ENCODE assay signal across 7 cellular contexts in genomic region chr5:177132504-177133118, GRCh38. TPM values are rescaled to one million over a fixed set of nuclear protein-coding genes. Genes with fewer than 3 reads are reported as not detected.
DNase-seq lines count a peak whose midpoint lies in the region; ATAC-seq and TF ChIP-seq lines count a peak whose summit lies in the region.

No MANE protein-coding gene starts in this region.

- H3K9me3 ChIP-seq in smooth muscle cell (replicated peaks; ENCODE audit: low read depth) = no peaks in the 10 kb centered on the region

- peaks cover 27% of the 10 kb centered on the region for H3K79me2 ChIP-seq in smooth muscle cell (ENCODE audit: low read depth)

- H3K9ac ChIP-seq in smooth muscle cell (ENCODE audit: low read depth) = peak overlapping the region; percentile 44

- peak overlapping the region; percentile 47; the same call in 1 of the 2 replicates for H3K27ac ChIP-seq in HL-60 (replicated peaks)
- H3K27ac ChIP-seq in smooth muscle cell (ENCODE audit: low read depth) = peak overlapping the region; percentile 32

- no peak overlapping the region for H3K4me3 ChIP-seq in HL-60 (replicated peaks; ENCODE audit: insufficient read depth, low read length)
- peak overlapping the region; percentile 58 for H3K4me3 ChIP-seq in smooth muscle cell

- H3F3A ChIP-seq in smooth muscle cell (ENCODE audit: low read depth) = peaks cover 5% of the 10 kb centered on the region

- DNase-seq in HL-60 (ENCODE audit: low read depth in 1 of 2, low spot score in 1 of 2) (no peak), astrocyte of the hippocampus (ENCODE audit: low read depth, low spot score) (peak; percentile 57), iPS-NIHi11 (ENCODE audit: low spot score) (peak; percentile 77), smooth muscle cell (lab: John Stamatoyannopoulos, UW; ENCODE audit: unreplicated experiment) (peak; percentile 60), NCI-H1694 treated with DMSO at 0.1 percent for 48 hours (lab: John Stamatoyannopoulos, UW) (no peak), DMS 273 treated with DMSO at 0.1 percent for 48 hours (lab: John Stamatoyannopoulos, UW) (no peak)

- no peaks in the 10 kb centered on the region for H3K27me3 ChIP-seq in HL-60 (ENCODE audit: insufficient read depth, poor library complexity, severe bottlenecking)
- no peaks in the 10 kb centered on the region for H3K27me3 ChIP-seq in smooth muscle cell (ENCODE audit: low read depth)

- peak; percentile 2 for ATAC-seq in GM19351 (IDR thresholded peaks at IDR 0.05; ENCODE audit: unreplicated experiment)

- peak overlapping the region; percentile 95 for H3K4me2 ChIP-seq in smooth muscle cell

- 1% methylated on average over 24 of the region's 57 CpGs for WGBS in smooth muscle cell (ENCODE audit: low lambda C conversion rate)

- H4K20me1 ChIP-seq in smooth muscle cell (ENCODE audit: low read depth) = peaks cover 23% of the 10 kb centered on the region

- peaks cover 35% of the 10 kb centered on the region for H3K4me1 ChIP-seq in smooth muscle cell (ENCODE audit: low read depth)

- no peak for TF ChIP-seq CTCF in HL-60 (IDR thresholded peaks at IDR 0.05; ENCODE audit: insufficient read depth, low read length)
- no peak for TF ChIP-seq CTCF in smooth muscle cell (IDR thresholded peaks at IDR 0.05; ENCODE audit: borderline replicate concordance, insufficient read depth, poor library complexity, severe bottlenecking)

- H2AFZ ChIP-seq in smooth muscle cell (ENCODE audit: low read depth) = peak overlapping the region; percentile 64

- no peaks in the 10 kb centered on the region for H3K36me3 ChIP-seq in smooth muscle cell (ENCODE audit: low read depth)

RNA-seq across cellular contexts. Expression of gene NSD1, which starts 1.0 kb away (rescaled TPM):
- total RNA-seq in smooth muscle cell = 38.2 and 45.2 TPM in 2 replicates
- 22.6 and 34.0 TPM in 2 replicates for polyA plus RNA-seq in smooth muscle cell

RNA-seq across cellular contexts. Expression of gene FGFR4, which starts 45.9 kb away (rescaled TPM):
- total RNA-seq in smooth muscle cell = 0.90 and 1.8 TPM in 2 replicates
- polyA plus RNA-seq in smooth muscle cell = 0.63 and 1.1 TPM in 2 replicates

Comparison
In these comparisons a context has a peak if more than half of its experiments do, and no peak if none do; other contexts are left out.
1. DNase-seq: peak in astrocyte of the hippocampus (single experiment), iPS-NIHi11 (single experiment) and smooth muscle cell (single experiment); none in HL-60 (0 of 2), NCI-H1694 treated with DMSO at 0.1 percent for 48 hours (single experiment) and DMS 273 treated with DMSO at 0.1 percent for 48 hours (single experiment).